ENCODE assay signal across 8 cellular contexts in genomic region chr15:35545825-35546580, GRCh38. TPM values are rescaled to one million over a fixed set of nuclear protein-coding genes. Genes with fewer than 3 reads are reported as not detected.
DNase-seq lines count a peak whose midpoint lies in the region; ATAC-seq and TF ChIP-seq lines count a peak whose summit lies in the region.

DPH6 (minus strand) TSS chr15:35546165; CDS start chr15:35546141, 24 bp downstream.

- WGBS in endodermal cell (ENCODE audit: insufficient coverage in 1 of 2, insufficient read length in 1 of 2), 2 experiments: 32 to 37% methylated on average over 33 to 69 of the region's 69 CpGs

- TF ChIP-seq CTCF in endodermal cell (conservative IDR thresholded peaks at IDR 0.05): no peak

- peak within 1 kb of the TSS; percentile 91 for H3K9ac ChIP-seq in endodermal cell (ENCODE audit: extremely low read depth, low read length, poor library complexity, severe bottlenecking)

- CTCF ChIA-PET in activated CD8-positive, alpha-beta memory T cell treated with anti-CD3 and anti-CD28 coated beads, Interleukin-2, amount 10 ng/mL, durations not matched to agents 7 days and 5 days (lab: Charles Lee): interaction anchor here (1.0 kb wide), 1 partner anchor 10 kb away, joined by 3 read pairs; no protein-coding TSS in a partner anchor

- no peaks in the 10 kb centered on the region for H3K36me3 Mint-ChIP-seq in activated CD8-positive, alpha-beta memory T cell treated with anti-CD3 and anti-CD28 coated beads, Interleukin-2, amount 10 ng/mL, durations not matched to agents 7 days and 5 days
- H3K36me3 Mint-ChIP-seq in endodermal cell (ENCODE audit: low read depth): no peaks in the 10 kb centered on the region

- H3K4me3 Mint-ChIP-seq in activated CD8-positive, alpha-beta memory T cell treated with anti-CD3 and anti-CD28 coated beads, Interleukin-2, amount 10 ng/mL, durations not matched to agents 7 days and 5 days: peak within 1 kb of the TSS; percentile 78
- peak within 1 kb of the TSS; percentile 81 for H3K4me3 Mint-ChIP-seq in endodermal cell

- H3K27me3 ChIP-seq in endodermal cell (ENCODE audit: control insufficient read depth, insufficient read depth, low read length, poor library complexity, severe bottlenecking): no peaks in the 10 kb centered on the region

- peak; percentile 88 for ATAC-seq in GM19455 (IDR thresholded peaks at IDR 0.05; ENCODE audit: unreplicated experiment)
- peak; percentile 95 for ATAC-seq in activated CD8-positive, alpha-beta memory T cell treated with anti-CD3 and anti-CD28 coated beads, Interleukin-2, amount 10 ng/mL, durations not matched to agents 7 days and 5 days

- no peaks in the 10 kb centered on the region for H3K27me3 Mint-ChIP-seq in activated CD8-positive, alpha-beta memory T cell treated with anti-CD3 and anti-CD28 coated beads, Interleukin-2, amount 10 ng/mL, durations not matched to agents 7 days and 5 days
- H3K27me3 Mint-ChIP-seq in endodermal cell (ENCODE audit: insufficient read depth): no peaks in the 10 kb centered on the region

- peaks cover 15% of the 10 kb centered on the region for H3K4me1 Mint-ChIP-seq in activated CD8-positive, alpha-beta memory T cell treated with anti-CD3 and anti-CD28 coated beads, Interleukin-2, amount 10 ng/mL, durations not matched to agents 7 days and 5 days
- H3K4me1 Mint-ChIP-seq in endodermal cell: peaks cover 35% of the 10 kb centered on the region

- DNase-seq in COLO668 (lab: John Stamatoyannopoulos, UW; ENCODE audit: unreplicated experiment) (peak; percentile 94), HK-2 (ENCODE audit: unreplicated experiment) (peak; percentile 80), NOMO-1 treated with dmso at 0.1 percent for 144 hours (lab: John Stamatoyannopoulos, UW; ENCODE audit: unreplicated experiment) (peak; percentile 65), endodermal cell (peak; percentile 93), midbrain (lab: John Stamatoyannopoulos, UW) (peak; percentile 81)
- DNase-seq in activated CD8-positive, alpha-beta memory T cell treated with anti-CD3 and anti-CD28 coated beads, Interleukin-2, amount 10 ng/mL, durations not matched to agents 7 days and 5 days: peak; percentile 85
- DNase-seq in stimulated activated CD8-positive, alpha-beta memory T cell treated with anti-CD3 and anti-CD28 coated beads, Interleukin-15, amount 100 ng/mL, for 48 hours (ENCODE audit: low read depth in 2 of 2): peak; percentile 78 to 79

- H3K27ac ChIP-seq in endodermal cell (ENCODE audit: low read depth, low read length): peak within 1 kb of the TSS; percentile 99

- no peaks in the 10 kb centered on the region for H3K4me1 ChIP-seq in endodermal cell (ENCODE audit: control insufficient read depth, insufficient read depth, low read length)

- H3K27ac Mint-ChIP-seq in activated CD8-positive, alpha-beta memory T cell treated with anti-CD3 and anti-CD28 coated beads, Interleukin-2, amount 10 ng/mL, durations not matched to agents 7 days and 5 days: peak within 1 kb of the TSS; percentile 87
- H3K27ac Mint-ChIP-seq in endodermal cell: peak within 1 kb of the TSS; percentile 98

- H3K9me3 Mint-ChIP-seq in activated CD8-positive, alpha-beta memory T cell treated with anti-CD3 and anti-CD28 coated beads, Interleukin-2, amount 10 ng/mL, durations not matched to agents 7 days and 5 days (ENCODE audit: low read depth): no peaks in the 10 kb centered on the region
- no peaks in the 10 kb centered on the region for H3K9me3 Mint-ChIP-seq in endodermal cell

- peak within 1 kb of the TSS; percentile 81 for H3K4me3 ChIP-seq in endodermal cell (ENCODE audit: low read length)

- H3K36me3 ChIP-seq in endodermal cell (ENCODE audit: control insufficient read depth, insufficient read depth, low read length): no peaks in the 10 kb centered on the region

- H3K9me3 ChIP-seq in endodermal cell (ENCODE audit: control insufficient read depth, low read length): no peaks in the 10 kb centered on the region

RNA-seq across cellular contexts. Expression of gene DPH6, which starts in this region (rescaled TPM):
- 10 to 100 TPM in 1 of 2 experiments, 1 to 10 TPM in 1; 9.4 to 11.9 TPM for total RNA-seq in activated CD8-positive, alpha-beta memory T cell treated with anti-CD3 and anti-CD28 coated beads, Interleukin-2, amount 10 ng/mL, durations not matched to agents 7 days and 5 days
- 10 to 100 TPM; 29.8 to 35.6 TPM for total RNA-seq in endodermal cell
- polyA plus RNA-seq in endodermal cell (2013, experiment 1 of 2): 16.3 TPM
- 13.2 TPM for polyA plus RNA-seq in endodermal cell (2013, experiment 2 of 2)

Comparison
In these comparisons a context has a peak if more than half of its experiments do, and no peak if none do; other contexts are left out.
1. Peak in every context shown above with its lines: DNase-seq, ATAC-seq, H3K4me3 ChIP-seq and H3K27ac ChIP-seq.